Comparison of ENCODE assay signal across 24 cellular contexts in the genomic region with DNA sequence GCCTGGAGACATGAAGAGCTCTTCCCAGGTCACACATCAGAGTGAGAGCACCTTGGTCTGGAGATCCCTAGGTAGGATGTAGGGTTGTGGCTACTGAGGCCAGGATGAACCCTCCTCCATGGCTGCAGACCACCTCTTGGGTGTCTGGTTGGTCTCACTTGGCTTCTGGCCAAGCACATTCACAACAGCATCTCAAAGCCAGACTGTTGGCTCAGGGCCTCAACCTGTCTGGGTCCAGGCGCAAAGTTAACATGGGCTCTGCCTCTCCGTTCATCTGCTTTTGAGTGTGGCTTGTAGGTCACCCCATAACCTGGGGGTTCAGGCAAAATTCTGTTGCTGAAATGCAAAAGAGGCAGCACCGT. TPM values are rescaled to one million over a fixed set of nuclear protein-coding genes. Genes with fewer than 3 reads are reported as not detected.
A peak's percentile ranks its signal among the peaks of the same experiment; 100 is the strongest.
DNase-seq lines count a peak whose midpoint lies in the region; ATAC-seq, FAIRE-seq and TF ChIP-seq lines count a peak whose summit lies in the region.
"Had no signal": no experiment of that assay in that cellular context is flagged by ENCODE, and none has a peak within 500 bp of the region (broad histone marks: within the 10 kb centered on the region; RNA-seq: fewer than 3 reads in every experiment).

No MANE protein-coding gene starts in this region.

- DNase-seq in HepG2 (ENCODE audit: low spot score) (no peak), right lobe of liver (no peak), neuronal stem cell (ENCODE audit: low spot score) (no peak), NCI-H2171 treated with DMSO at 0.1 percent for 48 hours (lab: John Stamatoyannopoulos, UW) (no peak), putamen (ENCODE audit: low spot score) (no peak), testis (no peak)
- DNase-seq in effector memory CD8-positive, alpha-beta T cell, result no peak
- DNase-seq: CD4-positive, alpha-beta memory T cell; GF-D8; MM.1S; NCI-H1092; NCI-H1436 treated with DMSO at 0.1 percent for 48 hours; NCI-H2029 treated with DMSO at 0.1 percent for 48 hours; NCI-H2171; NCI-H446; NCI-H526 treated with DMSO at 0.1 percent for 48 hours; NK-92 treated with Interleukin-12 subunit alpha and Interleukin-12 subunit beta, amount 100 ng/mL, for 24 hours; Peyer's patch had no signal

- H3K4me3 ChIP-seq in HepG2 (replicated peaks in 1 of 3; ENCODE audit: insufficient read depth in 1 of 3, low read depth in 2 of 3, low read length in 3 of 3) (no peak overlapping the region), right lobe of liver (no peak overlapping the region), ectodermal cell (ENCODE audit: insufficient read depth, low read depth, low read length) (no peak overlapping the region), neuronal stem cell (ENCODE audit: low read length in 2 of 2) (no peak overlapping the region), testis (no peak overlapping the region)
- H3K4me3 ChIP-seq: HAP-1, Peyer's patch, SJSA1 had no signal

- no peaks in the 10 kb centered on the region for H3K79me1 ChIP-seq in neuronal stem cell (ENCODE audit: low read depth, low read length)

- H3K9me3 Mint-ChIP-seq in effector memory CD8-positive, alpha-beta T cell, result no peaks in the 10 kb centered on the region
- H3K9me3 Mint-ChIP-seq: CD4-positive, alpha-beta memory T cell; IgD-negative memory B cell had no signal

- ATAC-seq in HepG2, result no peak
- ATAC-seq in right lobe of liver, result no peak
- ATAC-seq in effector memory CD8-positive, alpha-beta T cell (replicated peaks), result no peak

- H3K27ac Mint-ChIP-seq in effector memory CD8-positive, alpha-beta T cell, result no peak overlapping the region
- H3K27ac Mint-ChIP-seq: CD4-positive, alpha-beta memory T cell; IgD-negative memory B cell had no signal

- no peaks in the 10 kb centered on the region for H3K9me3 ChIP-seq in HepG2 (ENCODE audit: low read length)
- no peaks in the 10 kb centered on the region for H3K9me3 ChIP-seq in right lobe of liver
- no peaks in the 10 kb centered on the region for H3K9me3 ChIP-seq in ectodermal cell (ENCODE audit: control insufficient read depth, low read length)
- H3K9me3 ChIP-seq in neuronal stem cell (replicated peaks in 1 of 2; ENCODE audit: control insufficient read depth in 2 of 2, insufficient read depth in 1 of 2, low read depth in 1 of 2, low read length in 2 of 2), result no peaks in the 10 kb centered on the region
- H3K9me3 ChIP-seq in testis, result no peaks in the 10 kb centered on the region
- H3K9me3 ChIP-seq: HAP-1, Peyer's patch, SJSA1 had no signal

- TF ChIP-seq EP300 in HepG2 (IDR thresholded peaks at IDR 0.05; ENCODE audit: low read depth in 2 of 2, low read length in 2 of 2), result no peak
- TF ChIP-seq EP300 in HepG2 (CRISPR knock-in tag; IDR thresholded peaks at IDR 0.05; ENCODE audit: borderline replicate concordance), result no peak

- H3K27me3 ChIP-seq in HepG2 (ENCODE audit: control insufficient read depth in 1 of 2, insufficient read depth in 2 of 2, low read length in 2 of 2), result peaks cover 16 to 51% of the 10 kb centered on the region in 2 experiments; a peak in 2 of 5 replicates
- no peaks in the 10 kb centered on the region for H3K27me3 ChIP-seq in right lobe of liver
- no peaks in the 10 kb centered on the region for H3K27me3 ChIP-seq in ectodermal cell (ENCODE audit: control insufficient read depth, insufficient read depth, low read length, poor library complexity, severe bottlenecking)
- H3K27me3 ChIP-seq in neuronal stem cell (ENCODE audit: control insufficient read depth in 3 of 3, insufficient read depth in 3 of 3, low read depth in 1 of 3, low read length in 3 of 3), result peaks cover 0 to 13% (median 0%) of the 10 kb centered on the region in 3 experiments
- no peaks in the 10 kb centered on the region for H3K27me3 ChIP-seq in testis
- H3K27me3 ChIP-seq: Peyer's patch, SJSA1 had no signal

- H3K27ac ChIP-seq in HepG2 (ENCODE audit: extremely low read length, insufficient read depth, low read length), result no peak overlapping the region
- no peak overlapping the region for H3K27ac ChIP-seq in right lobe of liver
- peak overlapping the region; percentile 88 for H3K27ac ChIP-seq in ectodermal cell (ENCODE audit: insufficient read depth, low read depth, low read length, poor library complexity, severe bottlenecking)
- H3K27ac ChIP-seq in neuronal stem cell (replicated peaks; ENCODE audit: low read length), result peak overlapping the region; percentile 18
- no peak overlapping the region for H3K27ac ChIP-seq in testis
- H3K27ac ChIP-seq: HL-60, Peyer's patch, SJSA1 had no signal

- no peak overlapping the region for H3K14ac ChIP-seq in neuronal stem cell (ENCODE audit: low read length)

- H3K9ac ChIP-seq in HepG2 (ENCODE audit: insufficient read depth, low read depth, low read length) (no peak overlapping the region), neuronal stem cell (ENCODE audit: low read depth, low read length, poor library complexity) (no peak overlapping the region)

- no peak overlapping the region for H4K91ac ChIP-seq in neuronal stem cell (ENCODE audit: low read depth, low read length, poor library complexity)

- TF ChIP-seq RAD21 in HepG2 (CRISPR knock-in tag; IDR thresholded peaks at IDR 0.05), result no peak

- H2BK5ac ChIP-seq in neuronal stem cell (ENCODE audit: low read length), result no peak overlapping the region

- H4K20me1 ChIP-seq in HepG2 (ENCODE audit: insufficient read depth, low read length), result no peaks in the 10 kb centered on the region

- no peak overlapping the region for H2BK12ac ChIP-seq in neuronal stem cell (ENCODE audit: low read length)

- H3K79me2 ChIP-seq in HepG2 (ENCODE audit: insufficient read depth, low read length), result no peaks in the 10 kb centered on the region

- 86% methylated on average over 2 of the region's 3 CpGs for WGBS in HepG2 (ENCODE audit: low lambda C conversion rate)
- 100% methylated on average over 1 of the region's 3 CpGs for WGBS in right lobe of liver (ENCODE audit: insufficient coverage, low coverage, low lambda C conversion rate, missing lambda C conversion rate)
- WGBS in ectodermal cell, 2 experiments, result 71 to 76% methylated on average over 3 of the region's 3 CpGs
- no CpG with 5 or more reads among the region's 3 CpGs for WGBS in neuronal stem cell (ENCODE audit: extremely low coverage in 2 of 2, insufficient read length in 2 of 2, insufficient replicate concordance in 1 of 2), 2 donors
- 87 to 95% methylated on average over 3 of the region's 3 CpGs for WGBS in testis, 2 donors

- H3K4me1 Mint-ChIP-seq in effector memory CD8-positive, alpha-beta T cell (ENCODE audit: low read depth in 2 of 2), result peaks cover 0 to 1% of the 10 kb centered on the region in 2 donors
- H3K4me1 Mint-ChIP-seq: CD4-positive, alpha-beta memory T cell had no signal

- peak overlapping the region; percentile 44 for H3K18ac ChIP-seq in neuronal stem cell (ENCODE audit: low read length)

- H2BK15ac ChIP-seq in neuronal stem cell (ENCODE audit: low read length), result no peak overlapping the region

- intact Hi-C loops in HepG2 (cut with micrococcal nuclease; ENCODE audit: unreplicated experiment) (no loop called here), right lobe of liver (cut with DNase I) (no loop called here), testis (cut with DNase I; ENCODE audit: low total_unique reads) (no loop called here)

- POLR2A ChIA-PET in HepG2 (lab: Yijun Ruan, JAX), result interaction anchor here (1.2 to 3.4 kb wide), 2 partner anchors 40 to 51 kb away, joined by 3 to 14 read pairs; partner anchors contain the start of gene RHOB

- no peak overlapping the region for H3K4me3 Mint-ChIP-seq in effector memory CD8-positive, alpha-beta T cell
- H3K4me3 Mint-ChIP-seq: CD4-positive, alpha-beta memory T cell; IgD-negative memory B cell had no signal

- no peaks in the 10 kb centered on the region for H3K36me3 Mint-ChIP-seq in effector memory CD8-positive, alpha-beta T cell (ENCODE audit: insufficient read depth)
- H3K36me3 Mint-ChIP-seq: CD4-positive, alpha-beta memory T cell had no signal

- TF ChIP-seq POLR2A in HepG2 (IDR thresholded peaks at IDR 0.05; ENCODE audit: insufficient read depth in 1 of 2, low read depth in 2 of 2, low read length in 2 of 2) (no peak), right lobe of liver (IDR thresholded peaks at IDR 0.05) (no peak), testis (IDR thresholded peaks at IDR 0.05) (no peak)

- H3K27me3 Mint-ChIP-seq in effector memory CD8-positive, alpha-beta T cell, result peaks cover 0 to 36% of the 10 kb centered on the region in 2 donors
- H3K27me3 Mint-ChIP-seq: IgD-negative memory B cell had no signal

- H3K36me3 ChIP-seq in HepG2 (replicated peaks in 1 of 2; ENCODE audit: control insufficient read depth in 1 of 2, insufficient read depth in 2 of 2, low read length in 2 of 2) (no peaks in the 10 kb centered on the region), right lobe of liver (no peaks in the 10 kb centered on the region), ectodermal cell (ENCODE audit: control insufficient read depth, insufficient read depth, low read length) (no peaks in the 10 kb centered on the region), neuronal stem cell (replicated peaks in 1 of 2; ENCODE audit: control insufficient read depth in 2 of 2, insufficient read depth in 2 of 2, low read length in 2 of 2) (no peaks in the 10 kb centered on the region), testis (ENCODE audit: low read depth, missing control alignments) (no peaks in the 10 kb centered on the region)
- H3K36me3 ChIP-seq: HAP-1, Peyer's patch, SJSA1 had no signal

- H3K4ac ChIP-seq in neuronal stem cell (ENCODE audit: low read length), result no peak overlapping the region

- CTCF ChIA-PET in HepG2 (lab: Yijun Ruan, JAX; ENCODE audit: low intra/inter-chr PET ratio, low total read pairs), result no interaction called here

- FAIRE-seq in HepG2 (lab: Jason Lieb, UNC), result no peak
- FAIRE-seq: A204.1 had no signal

- no peak for TF ChIP-seq CTCF in HepG2 (CRISPR knock-in tag; IDR thresholded peaks at IDR 0.05)
- TF ChIP-seq CTCF in right lobe of liver (IDR thresholded peaks at IDR 0.05), result no peak
- TF ChIP-seq CTCF in testis (IDR thresholded peaks at IDR 0.05), result no peak

- H3K4me1 ChIP-seq in HepG2 (ENCODE audit: insufficient read depth, low read length) (peaks cover 53% of the 10 kb centered on the region), right lobe of liver (no peaks in the 10 kb centered on the region), ectodermal cell (ENCODE audit: control insufficient read depth, insufficient read depth, low read length) (peaks cover 38% of the 10 kb centered on the region), neuronal stem cell (ENCODE audit: control insufficient read depth in 2 of 2, insufficient read depth in 1 of 2, low read depth in 1 of 2, low read length in 2 of 2) (peaks cover 28 to 30% of the 10 kb centered on the region in 2 donors), testis (peaks cover 19% of the 10 kb centered on the region)
- H3K4me1 ChIP-seq: Peyer's patch had no signal

- peak overlapping the region; percentile 19 for H4K8ac ChIP-seq in neuronal stem cell (ENCODE audit: low read depth, low read length)

- H3K4me2 ChIP-seq in HepG2 (ENCODE audit: low read depth, low read length), result no peak overlapping the region
- no peak overlapping the region for H3K4me2 ChIP-seq in neuronal stem cell (ENCODE audit: insufficient read depth, low read length, poor library complexity, severe bottlenecking)

- in situ Hi-C loops in HepG2 (cut with HindIII; ENCODE audit: extremely low pct_ligation_motif_present, low pct_unique_long_range_greater_than_20kb), result loop anchor here (5.0 kb wide), 1 partner anchor 35 kb away; no protein-coding TSS in a partner anchor

- H2AFZ ChIP-seq in HepG2 (ENCODE audit: low read length), result no peak overlapping the region
- no peak overlapping the region for H2AFZ ChIP-seq in neuronal stem cell (ENCODE audit: low read length)

- no peak overlapping the region for H3K23ac ChIP-seq in neuronal stem cell (ENCODE audit: low read depth, low read length, poor library complexity)

- no peak overlapping the region for H2AK5ac ChIP-seq in neuronal stem cell (ENCODE audit: low read depth, low read length)

- no TSS peak for BruUV-seq in HepG2 (replicated peaks; lab: Mats Ljungman, UMichigan)

- H2BK120ac ChIP-seq in neuronal stem cell (ENCODE audit: low read depth, low read length), result no peak overlapping the region

RNA-seq across cellular contexts. Expression of gene RHOB, which starts 40.1 kb away (rescaled TPM):
- 192 and 268 TPM in 2 replicates for total RNA-seq in HepG2 (2016; rRNA removed; fragmentation: Illumina TruSeq; extraction: Trizol)
- total RNA-seq in HepG2 (2016; cell fraction: cytosol; rRNA removed; fragmentation: Illumina TruSeq; extraction: Trizol; ENCODE audit: low read depth), result 40.2 and 44.0 TPM in 2 replicates
- 176 and 281 TPM in 2 replicates for total RNA-seq in HepG2 (2016; cell fraction: insoluble cytoplasmic fraction; rRNA removed; fragmentation: Illumina TruSeq; extraction: Trizol)
- total RNA-seq in HepG2 (2016; cell fraction: membrane; rRNA removed; fragmentation: Illumina TruSeq; extraction: Trizol), result 165 and 177 TPM in 2 replicates
- total RNA-seq in HepG2 (2016; cell fraction: nucleus; rRNA removed; fragmentation: Illumina TruSeq; extraction: Trizol), result 193 and 207 TPM in 2 replicates
- polyA plus RNA-seq in HepG2 (2011; rRNA removed), result 192 and 237 TPM in 2 replicates
- polyA plus RNA-seq in HepG2 (2011; cell fraction: cytosol; rRNA removed), result 193 and 210 TPM in 2 replicates
- polyA plus RNA-seq in HepG2 (2011; cell fraction: nucleus; rRNA removed), result 241 and 269 TPM in 2 replicates
- 158 and 213 TPM in 2 replicates for polyA plus RNA-seq in HepG2 (2012)
- 33.6 and 36.3 TPM in 2 replicates for polyA plus RNA-seq in HepG2 (2016; cell fraction: cytosol; fragmentation: Illumina TruSeq; extraction: Trizol; ENCODE audit: low read depth)
- polyA plus RNA-seq in HepG2 (2016; cell fraction: insoluble cytoplasmic fraction; fragmentation: Illumina TruSeq; extraction: Trizol; ENCODE audit: low read depth), result 232 and 273 TPM in 2 replicates
- polyA plus RNA-seq in HepG2 (2016; cell fraction: membrane; fragmentation: Illumina TruSeq; extraction: Trizol; ENCODE audit: low read depth), result 112 and 122 TPM in 2 replicates
- 333 and 350 TPM in 2 replicates for polyA plus RNA-seq in HepG2 (2016; cell fraction: nucleus; fragmentation: Illumina TruSeq; extraction: Trizol; ENCODE audit: insufficient read depth, low read depth)
- polyA minus RNA-seq in HepG2 (2011; rRNA and poly(A)+ RNA removed; ENCODE audit: low replicate concordance), result 88.5 and 225 TPM in 2 replicates
- 132 and 167 TPM in 2 replicates for polyA minus RNA-seq in HepG2 (2011; cell fraction: cytosol; rRNA and poly(A)+ RNA removed)
- polyA minus RNA-seq in HepG2 (2011; cell fraction: nucleus; rRNA and poly(A)+ RNA removed), result 162 and 170 TPM in 2 replicates
- 100 to 1,000 TPM; 185 to 656 (median 388) TPM for total RNA-seq in right lobe of liver
- 124 TPM for polyA plus RNA-seq in ectodermal cell (2013, experiment 1 of 4)
- polyA plus RNA-seq in ectodermal cell (2013, experiment 2 of 4), result 114 TPM
- 102 TPM for polyA plus RNA-seq in ectodermal cell (2013, experiment 3 of 4)
- polyA plus RNA-seq in ectodermal cell (2013, experiment 4 of 4), result 102 TPM
- polyA plus RNA-seq in neuronal stem cell (2013, experiment 1 of 2), result 20.4 TPM
- 19.9 TPM for polyA plus RNA-seq in neuronal stem cell (2013, experiment 2 of 2)
- total RNA-seq in testis, result 100 to 1,000 TPM; 186 to 244 TPM
- polyA plus RNA-seq in testis (ENCODE audit: insufficient read depth, low read depth, low replicate concordance), result 86.3 TPM

Comparison
In these comparisons a context has a peak if more than half of its experiments do, and no peak if none do; other contexts are left out.
1. H3K27ac ChIP-seq: peak in ectodermal cell (single experiment) and neuronal stem cell (single experiment); none in HepG2 (single experiment), right lobe of liver (0 of 3) and testis (0 of 2).